In genomic region chr2:55282110-55282917, GRCh38 we compare ENCODE assay signal across 8 cellular contexts. TPM values are rescaled to one million over a fixed set of nuclear protein-coding genes. Genes with fewer than 3 reads are reported as not detected.
DNase-seq lines count a peak whose midpoint lies in the region; ATAC-seq and TF ChIP-seq lines count a peak whose summit lies in the region.

No MANE protein-coding gene starts in this region.

- H3K27ac ChIP-seq in right cardiac atrium (ENCODE audit: low read length) (peak overlapping the region; percentile 82), rectal smooth muscle tissue (ENCODE audit: low read depth, low read length) (peak overlapping the region; percentile 89), vagina (peak overlapping the region; percentile 90)

- TF ChIP-seq CTCF in vagina (IDR thresholded peaks at IDR 0.05): no peak

- H3K9ac ChIP-seq in rectal smooth muscle tissue (ENCODE audit: low read length): peak overlapping the region; percentile 74

- WGBS in right cardiac atrium: 1% methylated on average over 60 of the region's 60 CpGs

- H3K36me3 ChIP-seq in rectal smooth muscle tissue (ENCODE audit: control insufficient read depth, insufficient read depth, low read length) (no peaks in the 10 kb centered on the region), vagina (no peaks in the 10 kb centered on the region)

- intact Hi-C loops in right cardiac atrium (cut with DNase I): no loop called here
- intact Hi-C loops in vagina (cut with DNase I): no loop called here

- DNase-seq in NCI-H1092 treated with DMSO at 0.1 percent for 48 hours (lab: John Stamatoyannopoulos, UW) (peak; percentile 82), T-helper 1 cell (peak; percentile 70 to 89 (median 80)), amniotic stem cell (lab: John Stamatoyannopoulos, UW) (peak; percentile 6), right cardiac atrium (peak; percentile 95 to 97 (median 97)), vagina (ENCODE audit: extremely low spot score in 2 of 2) (no peak)

- no peaks in the 10 kb centered on the region for H3K27me3 ChIP-seq in right cardiac atrium (ENCODE audit: control insufficient read depth, insufficient read depth)
- H3K27me3 ChIP-seq in rectal smooth muscle tissue (ENCODE audit: control insufficient read depth, insufficient read depth, low read length): no peaks in the 10 kb centered on the region
- H3K27me3 ChIP-seq in vagina: no peaks in the 10 kb centered on the region

- peak; percentile 97 for ATAC-seq in HG02623 (IDR thresholded peaks at IDR 0.05; ENCODE audit: unreplicated experiment)
- ATAC-seq in right cardiac atrium: peak; percentile 98 to 99

- no peaks in the 10 kb centered on the region for H3K9me3 ChIP-seq in right cardiac atrium (ENCODE audit: control insufficient read depth, low read length)
- H3K9me3 ChIP-seq in vagina: no peaks in the 10 kb centered on the region

- H3K4me1 ChIP-seq in right cardiac atrium (ENCODE audit: control insufficient read depth, insufficient read depth, low read length) (peaks cover 1% of the 10 kb centered on the region), rectal smooth muscle tissue (ENCODE audit: control insufficient read depth, insufficient read depth, low read length) (no peaks in the 10 kb centered on the region), vagina (peaks cover 15% of the 10 kb centered on the region)

- TF ChIP-seq POLR2A in GM10847 (IDR thresholded peaks at IDR 0.05; ENCODE audit: extremely low read depth, insufficient read length) (peak; percentile 86), vagina (IDR thresholded peaks at IDR 0.05) (peak in 1 of 2 donors; percentile 31)

- H3K4me3 ChIP-seq in right cardiac atrium (ENCODE audit: low read length) (peak overlapping the region; percentile 53), rectal smooth muscle tissue (ENCODE audit: low read length) (peak overlapping the region; percentile 95), vagina (peak overlapping the region; percentile 50 to 60)

RNA-seq across cellular contexts. Expression of gene MTIF2, which starts 13.3 kb away (rescaled TPM):
- total RNA-seq in right cardiac atrium (10 to 100 TPM; 28.2 to 39.6 (median 35.8) TPM), vagina (19.4 TPM)
- 30.2 TPM for polyA plus RNA-seq in right cardiac atrium

RNA-seq across cellular contexts. Expression of gene RPS27A, which starts 49.8 kb away (rescaled TPM):
- 100 to 1,000 TPM; 469 to 564 (median 541) TPM for total RNA-seq in right cardiac atrium
- 986 TPM for polyA plus RNA-seq in right cardiac atrium
- total RNA-seq in vagina: 963 TPM

RNA-seq across cellular contexts. Expression of gene CLHC1, which starts 50.2 kb away (rescaled TPM):
- total RNA-seq in right cardiac atrium (1 to 10 TPM; 6.6 to 9.0 (median 7.3) TPM), vagina (4.7 TPM)
- polyA plus RNA-seq in right cardiac atrium: 4.4 TPM

Comparison
In these comparisons a context has a peak if more than half of its experiments do, and no peak if none do; other contexts are left out.
1. DNase-seq: peak in NCI-H1092 treated with DMSO at 0.1 percent for 48 hours (single experiment), T-helper 1 cell (5 of 5), amniotic stem cell (single experiment) and right cardiac atrium (3 of 3); none in vagina (0 of 2).
2. Peak in every context shown above with its lines, with median percentiles within 50 percentile points of each other: H3K27ac ChIP-seq and H3K4me3 ChIP-seq.